Comparison of ENCODE assay signal across 30 cellular contexts in the genomic region with DNA sequence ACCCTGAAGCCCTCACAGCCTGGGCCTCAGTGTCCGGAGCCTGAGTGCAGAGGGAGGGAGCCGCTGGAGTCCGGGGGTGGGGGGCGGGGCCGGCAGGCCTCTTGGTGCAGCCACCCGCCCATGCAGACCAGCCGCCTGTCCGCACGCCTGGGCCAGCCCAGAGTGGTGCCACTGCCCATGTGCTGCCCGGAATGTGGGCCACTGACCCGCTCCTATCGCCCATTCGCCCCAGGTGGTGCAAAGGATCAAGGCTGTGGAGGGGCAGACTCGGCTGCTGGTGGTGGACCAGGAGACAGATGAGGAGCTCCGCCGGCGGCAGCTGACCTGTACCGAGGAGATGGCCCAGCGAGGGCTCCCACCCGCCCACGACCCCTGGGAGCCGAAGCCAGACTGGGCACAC. TPM values are rescaled to one million over a fixed set of nuclear protein-coding genes. Genes with fewer than 3 reads are reported as not detected.
DNase-seq lines count a peak whose midpoint lies in the region; ATAC-seq, FAIRE-seq and TF ChIP-seq lines count a peak whose summit lies in the region.
"Had no signal": no experiment of that assay in that cellular context is flagged by ENCODE, and none has a peak within 500 bp of the region (broad histone marks: within the 10 kb centered on the region; RNA-seq: fewer than 3 reads in every experiment).

No MANE protein-coding gene starts in this region.

- POLR2A ChIA-PET in Panc1 (lab: Charles Lee) (no interaction called here), K562 (lab: Yijun Ruan, JAX) (interaction anchor here (0.8 to 1.5 kb wide), 2 partner anchors 12 to 126 kb away, joined by 3 to 6 read pairs; a partner anchor contains a TSS)

- TF ChIP-seq EP300 in K562 (IDR thresholded peaks at IDR 0.05; ENCODE audit: low read length) (no peak), stomach (IDR thresholded peaks at IDR 0.05) (no peak)

- peak overlapping the region in 1 of 2 experiments; percentile 59; a peak in 1 of 4 replicates for H3K4me3 ChIP-seq in Panc1 (ENCODE audit: low read depth in 2 of 2, low read length in 2 of 2)
- H3K4me3 ChIP-seq in K562 = no peak overlapping the region
- H3K4me3 ChIP-seq in lower lobe of right lung = peak overlapping the region; percentile 84
- peak overlapping the region; percentile 11 to 92 (median 78) for H3K4me3 ChIP-seq in stomach
- H3K4me3 ChIP-seq: BLaER1 treated with 17β-estradiol and CSF1 and Interleukin-3, amounts not matched to agents 10 nM and 100 nM had no signal

- in situ Hi-C loops in Panc1 (cut with HindIII; ENCODE audit: low pct_unique_long_range_greater_than_20kb, low sequenced_read_pairs) = no loop called here
- in situ Hi-C loops in K562 (cut with MboI) = no loop called here

- intact Hi-C loops in Panc1 (cut with micrococcal nuclease; ENCODE audit: unreplicated experiment) = loop anchor here (10.0 kb wide), 1 partner anchor 115 kb away; a partner anchor contains a TSS
- intact Hi-C loops in K562 (cut with micrococcal nuclease) = no loop called here
- intact Hi-C loops in lower lobe of right lung (cut with DNase I) = loop anchor here (10.0 kb wide), 1 partner anchor 115 kb away; a partner anchor contains a TSS
- intact Hi-C loops in stomach (cut with DNase I; ENCODE audit: low total_unique reads) = loop anchor here (10.0 kb wide), 1 partner anchor 55 kb away; no protein-coding TSS in a partner anchor

- H3K27me3 ChIP-seq in Panc1 (ENCODE audit: control insufficient read depth, insufficient read depth, low read length) (no peaks in the 10 kb centered on the region), K562 (ENCODE audit: control insufficient read depth in 2 of 2, insufficient read depth in 2 of 2, low read length in 2 of 2) (no peaks in the 10 kb centered on the region), lower lobe of right lung (ENCODE audit: low read depth) (peaks cover 7% of the 10 kb centered on the region), stomach (peaks cover 0 to 7% (median 0%) of the 10 kb centered on the region in 3 donors)
- H3K27me3 ChIP-seq: brain microvascular endothelial cell had no signal

- TF ChIP-seq POLR2A in K562 (conservative IDR thresholded peaks at IDR 0.05) (no peak), stomach (IDR thresholded peaks at IDR 0.05) (no peak), GM12891 (IDR thresholded peaks at IDR 0.05; ENCODE audit: low read depth, low read length) (no peak)

- H3K9me1 ChIP-seq in K562 (ENCODE audit: control insufficient read depth, insufficient read depth, low read length) = peaks cover 3% of the 10 kb centered on the region

- FAIRE-seq in K562 (lab: Jason Lieb, UNC) (no peak), GM12891 (lab: Jason Lieb, UNC) (no peak)
- FAIRE-seq: GM18507, GM19239, H1, islet of Langerhans had no signal

- no TSS peak for BruUV-seq in Panc1 (replicated peaks; lab: Mats Ljungman, UMichigan)
- BruUV-seq in K562 (replicated peaks; lab: Mats Ljungman, UMichigan) = no TSS peak

- no peak for TF ChIP-seq RAD21 in K562 (CRISPR knock-in tag; conservative IDR thresholded peaks at IDR 0.05 in 1 of 2, IDR thresholded peaks at IDR 0.05 in 1 of 2)

- peaks cover 21% of the 10 kb centered on the region for H3K79me2 ChIP-seq in K562 (ENCODE audit: control insufficient read depth, insufficient read depth, low read length)

- no peak overlapping the region for H2AFZ ChIP-seq in K562 (ENCODE audit: low read depth, low read length)

- no peak overlapping the region for H3K4me2 ChIP-seq in K562 (ENCODE audit: insufficient read depth, low read length)

- DNase-seq in Panc1 (ENCODE audit: low read depth, low spot score) (no peak), K562 (ENCODE audit: extremely low read depth in 1 of 4, low spot score in 3 of 4) (no peak), lower lobe of right lung (no peak), stomach (no peak), activated T-cell treated with anti-CD3 and anti-CD28 coated beads for 4 hours (no peak), GM12891 (ENCODE audit: insufficient read length, low spot score) (no peak)
- DNase-seq: activated CD4-positive, alpha-beta memory T cell treated with anti-CD3 and anti-CD28 coated beads, Interleukin-2, amount 10 ng/mL, durations not matched to agents 7 days and 5 days; activated CD4-positive, CD25-positive, alpha-beta regulatory T cell treated with anti-CD3 and anti-CD28 coated beads, Interleukin-2, amount 50 U/mL, for 72 hours; activated CD8-positive, alpha-beta memory T cell treated with anti-CD3 and anti-CD28 coated beads, Interleukin-2, amount 50 U/mL, for 48 hours; activated naive CD4-positive, alpha-beta T cell treated with anti-CD3 and anti-CD28 coated beads, Interleukin-2, amount 50 U/mL, for 16 hours; amniotic stem cell; brain microvascular endothelial cell; effector CD4-positive, alpha-beta T cell; EL; NCI-H2029; NCI-H510A treated with DMSO at 0.1 percent for 48 hours; nephron progenitor cell; OCI-M1; stimulated activated CD4-positive, alpha-beta T cell treated with anti-CD3 and anti-CD28 coated beads, Interleukin-4, amount 100 ng/mL, for 24 hours; T-helper 2 cell had no signal

- H3K27ac ChIP-seq in Panc1 (ENCODE audit: low read length) (peak overlapping the region; percentile 95; the same call in 1 of the 2 replicates), K562 (ENCODE audit: extremely low read depth, low read depth, low read length) (no peak overlapping the region), lower lobe of right lung (peak overlapping the region; percentile 92), stomach (peak overlapping the region in 3 of 5 donors; percentile 88 to 95 (median 92))
- H3K27ac ChIP-seq: BLaER1 treated with 17β-estradiol and CSF1 and Interleukin-3, amounts not matched to agents 10 nM and 100 nM; brain microvascular endothelial cell had no signal

- H3K9ac ChIP-seq in K562 (ENCODE audit: insufficient read depth in 1 of 2, low read depth in 2 of 2, low read length in 2 of 2) = peak overlapping the region in 1 of 2 experiments; percentile 71; a peak in 2 of 4 replicates

- H4K20me1 ChIP-seq in K562 (replicated peaks; ENCODE audit: control insufficient read depth, insufficient read depth, low read length) = 0 out of 2 replicates have a peak, but pooled peaks cover 7% of the 10 kb centered on the region

- ATAC-seq in Panc1 = no peak
- ATAC-seq in K562 = no peak
- ATAC-seq in lower lobe of right lung = no peak
- no peak for ATAC-seq in GM19467 (IDR thresholded peaks at IDR 0.05; ENCODE audit: unreplicated experiment)
- no peak for ATAC-seq in HG02852 (IDR thresholded peaks at IDR 0.05; ENCODE audit: unreplicated experiment)
- ATAC-seq: activated T-helper 17 cell treated with anti-CD3 and anti-CD28 coated beads, Interleukin-2, amount 50 U/mL, for 72 hours; sciatic nerve had no signal

- H3K9me3 ChIP-seq in Panc1 (ENCODE audit: control insufficient read depth, insufficient read depth, low read depth, low read length) (no peaks in the 10 kb centered on the region), K562 (replicated peaks; ENCODE audit: control insufficient read depth, insufficient read depth, low read depth, low read length) (no peaks in the 10 kb centered on the region), lower lobe of right lung (no peaks in the 10 kb centered on the region), stomach (no peaks in the 10 kb centered on the region)
- H3K9me3 ChIP-seq: BLaER1 treated with 17β-estradiol and CSF1 and Interleukin-3, amounts not matched to agents 10 nM and 100 nM had no signal

- H3K4me1 ChIP-seq in Panc1 (ENCODE audit: control insufficient read depth, insufficient read depth, low read length) = peaks cover 73% of the 10 kb centered on the region
- H3K4me1 ChIP-seq in K562 (replicated peaks in 1 of 2; ENCODE audit: control insufficient read depth in 2 of 2, insufficient read depth in 2 of 2, low read length in 2 of 2) = peaks cover 25 to 83% of the 10 kb centered on the region in 2 experiments
- H3K4me1 ChIP-seq in lower lobe of right lung = peaks cover 81% of the 10 kb centered on the region
- peaks cover 54 to 80% (median 72%) of the 10 kb centered on the region in 4 donors for H3K4me1 ChIP-seq in stomach

- H3K36me3 ChIP-seq in Panc1 (ENCODE audit: control insufficient read depth, insufficient read depth, low read length) = no peaks in the 10 kb centered on the region
- peaks cover 7% of the 10 kb centered on the region; the same call in 1 of the 3 replicates for H3K36me3 ChIP-seq in K562 (ENCODE audit: control insufficient read depth, insufficient read depth, low read length)
- H3K36me3 ChIP-seq in lower lobe of right lung = peaks cover 16% of the 10 kb centered on the region
- H3K36me3 ChIP-seq in stomach = peaks cover 4 to 27% (median 15%) of the 10 kb centered on the region in 4 donors
- H3K36me3 ChIP-seq: BLaER1 treated with 17β-estradiol and CSF1 and Interleukin-3, amounts not matched to agents 10 nM and 100 nM had no signal

- no peak for TF ChIP-seq CTCF in Panc1 (IDR thresholded peaks at IDR 0.05)
- TF ChIP-seq CTCF in K562 (IDR thresholded peaks at IDR 0.05 in 2 of 3, conservative IDR thresholded peaks at IDR 0.05 in 1 of 3; ENCODE audit: insufficient read depth in 2 of 3, low read depth in 1 of 3, low read length in 3 of 3) = no peak
- TF ChIP-seq CTCF in lower lobe of right lung (IDR thresholded peaks at IDR 0.05) = no peak
- no peak for TF ChIP-seq CTCF in stomach (IDR thresholded peaks at IDR 0.05)

- no CpG with 5 or more reads among the region's 22 CpGs for WGBS in K562 (ENCODE audit: insufficient coverage, low coverage, missing lambda C conversion rate)
- 65 to 83% (median 73%) methylated on average over 3 to 22 of the region's 22 CpGs for WGBS in stomach, 5 donors

- CTCF ChIA-PET in Panc1 (lab: Charles Lee) (no interaction called here), K562 (lab: Yijun Ruan, JAX; ENCODE audit: low intra/inter-chr PET ratio) (no interaction called here)

RNA-seq across cellular contexts. Expression of a gene that starts 2.6 kb away (rescaled TPM):
- total RNA-seq in Panc1 (2021; ENCODE audit: unreplicated experiment) (174 TPM), K562 (2014; rRNA removed) (23.4 and 34.2 TPM in 2 replicates), K562 (2014; rRNA removed; fragmentation: Illumina TruSeq; extraction: Trizol) (2.0 and 2.6 TPM in 2 replicates), K562 (2015; rRNA removed; fragmentation: Illumina TruSeq; extraction: Trizol) (11.2 and 12.9 TPM in 2 replicates), K562 (2021) (42.0 and 44.1 TPM in 2 replicates), lower lobe of right lung (343 TPM), stomach (100 to 1,000 TPM in 2 of 5 donors, 10 to 100 TPM in 3; 17.4 to 201 (median 95.5) TPM)
- polyA plus RNA-seq in Panc1 (2012; ENCODE audit: insufficient read length) = 287 TPM
- total RNA-seq in K562 (2011; cell fraction: chromatin; rRNA removed; ENCODE audit: low replicate concordance) = 6.2 and 27.3 TPM in 2 replicates
- 16.4 and 21.7 TPM in 2 replicates for total RNA-seq in K562 (2011; cell fraction: nucleolus; rRNA removed)
- total RNA-seq in K562 (2011; cell fraction: nucleoplasm; rRNA removed) = 7.1 and 12.7 TPM in 2 replicates
- polyA plus RNA-seq in K562 (2011; rRNA removed) (12.5 and 16.4 TPM in 2 replicates), K562 (2014; fragmentation: Illumina TruSeq; extraction: Trizol) (8.5 and 24.9 TPM in 2 replicates), K562 (2014; fragmentation: Nextera tagmentation; extraction: Ambion mirVana) (under 1 TPM; 0.15 to 0.38 TPM), K562 (2014; rRNA removed) (29.4 and 29.5 TPM in 2 replicates), stomach (100 to 1,000 TPM in 2 of 3 donors, 10 to 100 TPM in 1; 65.4 to 236 (median 157) TPM)
- polyA plus RNA-seq in K562 (2011; cell fraction: cytosol; rRNA removed) = 20.6 and 61.9 TPM in 2 replicates
- polyA plus RNA-seq in K562 (2011; cell fraction: nucleus; rRNA removed) = 19.3 and 38.5 TPM in 2 replicates
- polyA plus RNA-seq in K562 (2012) = 22.8 and 27.9 TPM in 2 replicates
- polyA minus RNA-seq in K562 (2011; rRNA and poly(A)+ RNA removed) = 2.7 and 6.3 TPM in 2 replicates
- 21.2 and 23.6 TPM in 2 replicates for polyA minus RNA-seq in K562 (2011; cell fraction: cytosol; rRNA and poly(A)+ RNA removed)
- polyA minus RNA-seq in K562 (2011; cell fraction: nucleus; rRNA and poly(A)+ RNA removed) = 7.3 and 8.8 TPM in 2 replicates
- polyA plus RNA-seq in GM12891 (2012; ENCODE audit: low read depth, missing spikeins) = not detected

RNA-seq across cellular contexts. Expression of a gene that starts 9.8 kb away (rescaled TPM):
- total RNA-seq in Panc1 (2021; ENCODE audit: unreplicated experiment) = 15.3 TPM
- polyA plus RNA-seq in Panc1 (2012; ENCODE audit: insufficient read length) = 42.9 TPM
- 1.9 TPM in 1 of 2 replicates, not detected in the other for total RNA-seq in K562 (2011; cell fraction: chromatin; rRNA removed; ENCODE audit: low replicate concordance)
- total RNA-seq in K562 (2011; cell fraction: nucleolus; rRNA removed) = 7.1 and 10.2 TPM in 2 replicates
- total RNA-seq in K562 (2011; cell fraction: nucleoplasm; rRNA removed) = 1.8 and 2.1 TPM in 2 replicates
- total RNA-seq in K562 (2014; rRNA removed) = 2.6 and 4.2 TPM in 2 replicates
- not detected in 2 replicates for total RNA-seq in K562 (2014; rRNA removed; fragmentation: Illumina TruSeq; extraction: Trizol)
- 0.14 and 0.23 TPM in 2 replicates for total RNA-seq in K562 (2015; rRNA removed; fragmentation: Illumina TruSeq; extraction: Trizol)
- total RNA-seq in K562 (2021) = 3.1 and 4.6 TPM in 2 replicates
- polyA plus RNA-seq in K562 (2011; rRNA removed) = 0.31 and 0.32 TPM in 2 replicates
- 0.90 and 6.1 TPM in 2 replicates for polyA plus RNA-seq in K562 (2011; cell fraction: cytosol; rRNA removed)
- 0.66 and 1.5 TPM in 2 replicates for polyA plus RNA-seq in K562 (2011; cell fraction: nucleus; rRNA removed)
- 1.6 and 1.8 TPM in 2 replicates for polyA plus RNA-seq in K562 (2012)
- polyA plus RNA-seq in K562 (2014; fragmentation: Illumina TruSeq; extraction: Trizol) = not detected in 2 replicates
- not detected for polyA plus RNA-seq in K562 (2014; fragmentation: Nextera tagmentation; extraction: Ambion mirVana)
- polyA plus RNA-seq in K562 (2014; rRNA removed) = 0.85 and 4.0 TPM in 2 replicates
- not detected in 2 replicates for polyA minus RNA-seq in K562 (2011; rRNA and poly(A)+ RNA removed)
- 1.4 and 2.0 TPM in 2 replicates for polyA minus RNA-seq in K562 (2011; cell fraction: cytosol; rRNA and poly(A)+ RNA removed)
- 0.67 and 1.3 TPM in 2 replicates for polyA minus RNA-seq in K562 (2011; cell fraction: nucleus; rRNA and poly(A)+ RNA removed)
- not detected for total RNA-seq in lower lobe of right lung
- under 1 TPM in 1 of 5 donors, not detected in 4; 0.55 TPM for total RNA-seq in stomach
- polyA plus RNA-seq in stomach = 10 to 100 TPM in 1 of 3 donors, 1 to 10 TPM in 2; 1.6 to 12.4 (median 2.4) TPM
- polyA plus RNA-seq in GM12891 (2012; ENCODE audit: low read depth, missing spikeins) = 0.28 TPM
- total RNA-seq: ureter had no signal

RNA-seq across cellular contexts. Expression of a gene that starts 18.3 kb away (rescaled TPM):
- total RNA-seq in Panc1 (2021; ENCODE audit: unreplicated experiment) (39.8 TPM), K562 (2014; rRNA removed) (58.8 and 76.7 TPM in 2 replicates), K562 (2014; rRNA removed; fragmentation: Illumina TruSeq; extraction: Trizol) (3.6 and 6.7 TPM in 2 replicates), K562 (2015; rRNA removed; fragmentation: Illumina TruSeq; extraction: Trizol) (27.9 and 30.6 TPM in 2 replicates), K562 (2021) (43.5 and 54.2 TPM in 2 replicates), lower lobe of right lung (24.3 TPM), stomach (100 to 1,000 TPM in 2 of 5 donors, 1 to 10 TPM in 3; 2.3 to 663 (median 9.5) TPM)
- polyA plus RNA-seq in Panc1 (2012; ENCODE audit: insufficient read length) = 71.0 TPM
- 7.3 and 19.8 TPM in 2 replicates for total RNA-seq in K562 (2011; cell fraction: chromatin; rRNA removed; ENCODE audit: low replicate concordance)
- 25.7 and 29.0 TPM in 2 replicates for total RNA-seq in K562 (2011; cell fraction: nucleolus; rRNA removed)
- total RNA-seq in K562 (2011; cell fraction: nucleoplasm; rRNA removed) = 12.0 and 20.0 TPM in 2 replicates
- polyA plus RNA-seq in K562 (2011; rRNA removed) (17.6 and 27.0 TPM in 2 replicates), K562 (2014; fragmentation: Illumina TruSeq; extraction: Trizol) (11.4 and 20.2 TPM in 2 replicates), K562 (2014; fragmentation: Nextera tagmentation; extraction: Ambion mirVana) (1 to 10 TPM; 1.1 to 4.7 TPM), K562 (2014; rRNA removed) (45.0 and 52.8 TPM in 2 replicates), stomach (10 to 100 TPM; 29.2 to 40.6 (median 36.6) TPM)
- 49.2 and 100 TPM in 2 replicates for polyA plus RNA-seq in K562 (2011; cell fraction: cytosol; rRNA removed)
- polyA plus RNA-seq in K562 (2011; cell fraction: nucleus; rRNA removed) = 20.3 and 30.8 TPM in 2 replicates
- polyA plus RNA-seq in K562 (2012) = 27.8 and 29.2 TPM in 2 replicates
- polyA minus RNA-seq in K562 (2011; rRNA and poly(A)+ RNA removed) = 5.4 and 8.8 TPM in 2 replicates
- polyA minus RNA-seq in K562 (2011; cell fraction: cytosol; rRNA and poly(A)+ RNA removed) = 14.4 and 19.7 TPM in 2 replicates
- polyA minus RNA-seq in K562 (2011; cell fraction: nucleus; rRNA and poly(A)+ RNA removed) = 7.1 TPM in 2 replicates
- 15.1 TPM for polyA plus RNA-seq in GM12891 (2012; ENCODE audit: low read depth, missing spikeins)

RNA-seq across cellular contexts. Expression of a gene that starts 18.4 kb away (rescaled TPM):
- 115 TPM for total RNA-seq in Panc1 (2021; ENCODE audit: unreplicated experiment)
- 138 TPM for polyA plus RNA-seq in Panc1 (2012; ENCODE audit: insufficient read length)
- total RNA-seq in K562 (2011; cell fraction: chromatin; rRNA removed; ENCODE audit: low replicate concordance) = 274 and 710 TPM in 2 replicates
- 311 and 338 TPM in 2 replicates for total RNA-seq in K562 (2011; cell fraction: nucleolus; rRNA removed)
- 244 and 254 TPM in 2 replicates for total RNA-seq in K562 (2011; cell fraction: nucleoplasm; rRNA removed)
- total RNA-seq in K562 (2014; rRNA removed) = 20.3 and 28.1 TPM in 2 replicates
- total RNA-seq in K562 (2014; rRNA removed; fragmentation: Illumina TruSeq; extraction: Trizol) = 15.0 and 20.1 TPM in 2 replicates
- total RNA-seq in K562 (2015; rRNA removed; fragmentation: Illumina TruSeq; extraction: Trizol) = 16.6 and 19.6 TPM in 2 replicates
- 65.8 and 68.1 TPM in 2 replicates for total RNA-seq in K562 (2021)
- polyA plus RNA-seq in K562 (2011; rRNA removed) = 15.5 and 35.5 TPM in 2 replicates
- polyA plus RNA-seq in K562 (2011; cell fraction: cytosol; rRNA removed) = 21.9 and 33.6 TPM in 2 replicates
- polyA plus RNA-seq in K562 (2011; cell fraction: nucleus; rRNA removed) = 157 and 220 TPM in 2 replicates
- polyA plus RNA-seq in K562 (2012) = 46.9 and 75.1 TPM in 2 replicates
- 27.8 and 35.8 TPM in 2 replicates for polyA plus RNA-seq in K562 (2014; fragmentation: Illumina TruSeq; extraction: Trizol)
- polyA plus RNA-seq in K562 (2014; fragmentation: Nextera tagmentation; extraction: Ambion mirVana) = 1 to 10 TPM; 1.3 to 2.3 TPM
- polyA plus RNA-seq in K562 (2014; rRNA removed) = 32.0 and 35.2 TPM in 2 replicates
- polyA minus RNA-seq in K562 (2011; rRNA and poly(A)+ RNA removed) = 41.8 and 43.8 TPM in 2 replicates
- 49.2 and 80.8 TPM in 2 replicates for polyA minus RNA-seq in K562 (2011; cell fraction: cytosol; rRNA and poly(A)+ RNA removed)
- 48.9 and 58.8 TPM in 2 replicates for polyA minus RNA-seq in K562 (2011; cell fraction: nucleus; rRNA and poly(A)+ RNA removed)
- 123 TPM for total RNA-seq in lower lobe of right lung
- 100 to 1,000 TPM in 3 of 5 donors, 10 to 100 TPM in 2; 68.5 to 369 (median 118) TPM for total RNA-seq in stomach
- 10 to 100 TPM; 40.8 to 46.0 (median 41.1) TPM for polyA plus RNA-seq in stomach
- polyA plus RNA-seq in GM12891 (2012; ENCODE audit: low read depth, missing spikeins) = 32.2 TPM

RNA-seq across cellular contexts. Expression of a gene that starts 19.7 kb away (rescaled TPM):
- total RNA-seq in Panc1 (2021; ENCODE audit: unreplicated experiment) (85.7 TPM), K562 (2014; rRNA removed) (39.7 and 50.2 TPM in 2 replicates), K562 (2014; rRNA removed; fragmentation: Illumina TruSeq; extraction: Trizol) (9.7 and 11.1 TPM in 2 replicates), K562 (2015; rRNA removed; fragmentation: Illumina TruSeq; extraction: Trizol) (29.6 and 33.6 TPM in 2 replicates), K562 (2021) (114 and 115 TPM in 2 replicates), lower lobe of right lung (27.2 TPM), stomach (10 to 100 TPM; 16.3 to 86.2 (median 34.8) TPM)
- polyA plus RNA-seq in Panc1 (2012; ENCODE audit: insufficient read length) = 64.6 TPM
- 32.9 and 115 TPM in 2 replicates for total RNA-seq in K562 (2011; cell fraction: chromatin; rRNA removed; ENCODE audit: low replicate concordance)
- 90.6 and 99.4 TPM in 2 replicates for total RNA-seq in K562 (2011; cell fraction: nucleolus; rRNA removed)
- total RNA-seq in K562 (2011; cell fraction: nucleoplasm; rRNA removed) = 37.9 and 42.6 TPM in 2 replicates
- polyA plus RNA-seq in K562 (2011; rRNA removed) (17.1 and 28.0 TPM in 2 replicates), K562 (2014; fragmentation: Illumina TruSeq; extraction: Trizol) (30.3 and 61.9 TPM in 2 replicates), K562 (2014; fragmentation: Nextera tagmentation; extraction: Ambion mirVana) (under 1 TPM; 0.11 to 0.39 TPM), K562 (2014; rRNA removed) (77.4 and 97.5 TPM in 2 replicates), stomach (10 to 100 TPM; 21.1 to 31.0 (median 21.4) TPM)
- 35.0 and 75.6 TPM in 2 replicates for polyA plus RNA-seq in K562 (2011; cell fraction: cytosol; rRNA removed)
- 103 and 165 TPM in 2 replicates for polyA plus RNA-seq in K562 (2011; cell fraction: nucleus; rRNA removed)
- polyA plus RNA-seq in K562 (2012) = 40.3 and 76.1 TPM in 2 replicates
- 6.6 and 10.0 TPM in 2 replicates for polyA minus RNA-seq in K562 (2011; rRNA and poly(A)+ RNA removed)
- 41.5 and 59.8 TPM in 2 replicates for polyA minus RNA-seq in K562 (2011; cell fraction: cytosol; rRNA and poly(A)+ RNA removed)
- polyA minus RNA-seq in K562 (2011; cell fraction: nucleus; rRNA and poly(A)+ RNA removed) = 23.7 and 27.3 TPM in 2 replicates
- 25.4 TPM for polyA plus RNA-seq in GM12891 (2012; ENCODE audit: low read depth, missing spikeins)
